In the genomic region with DNA sequence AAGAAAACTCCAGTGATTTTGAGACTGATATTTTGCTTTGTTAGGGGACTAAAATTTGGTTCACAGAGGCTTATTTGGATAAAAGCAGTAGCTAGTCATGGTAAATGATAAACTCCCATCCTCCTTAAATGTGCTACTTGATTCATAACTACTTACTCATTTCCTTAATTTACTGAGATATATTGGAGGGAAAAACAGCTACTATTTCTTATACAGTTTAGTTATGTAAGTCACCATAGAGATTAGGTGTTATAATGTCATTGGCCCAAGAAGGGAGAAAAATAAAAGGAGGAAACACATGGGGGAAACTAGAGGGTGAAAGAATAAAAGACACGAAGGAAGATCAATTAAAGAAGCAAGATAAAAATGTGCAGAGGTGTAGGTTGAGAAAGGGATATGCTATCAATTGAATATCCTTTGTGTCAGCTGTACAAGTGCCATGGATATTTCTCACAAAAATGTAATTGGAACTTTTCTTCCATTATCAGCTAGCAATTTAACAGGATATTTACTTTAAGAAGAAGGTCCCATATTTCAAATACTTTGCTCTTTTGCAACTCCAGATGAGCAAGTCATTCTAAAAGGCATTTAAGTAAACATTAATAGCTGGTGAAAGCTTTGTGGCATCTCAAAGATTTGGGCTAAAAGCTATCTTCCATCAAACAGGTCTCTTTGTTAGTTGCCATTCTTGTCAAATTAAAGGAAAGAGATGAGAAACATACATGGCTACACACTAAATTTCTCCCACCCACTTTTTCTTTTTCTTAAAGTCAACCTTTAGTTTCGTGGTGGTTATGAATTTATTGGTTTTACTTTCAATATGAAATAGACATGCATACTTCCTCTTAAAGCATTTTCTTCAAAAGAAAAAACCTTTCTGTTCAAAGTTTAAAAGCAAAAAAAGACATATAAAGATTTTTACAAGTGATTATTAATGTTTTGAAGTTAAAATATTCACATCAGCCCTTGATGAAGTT, we compare ENCODE assay signal across 10 cellular contexts.
DNase-seq lines count a peak whose midpoint lies in the region; ATAC-seq and TF ChIP-seq lines count a peak whose summit lies in the region.
"Had no signal": no experiment of that assay in that cellular context is flagged by ENCODE, and none has a peak within 500 bp of the region (broad histone marks: within the 10 kb centered on the region; RNA-seq: fewer than 3 reads in every experiment).

No MANE protein-coding gene starts in this region.

- H3K27me3 ChIP-seq in Karpas-422 (ENCODE audit: low read length) = no peaks in the 10 kb centered on the region

- no peak overlapping the region for H3K27ac ChIP-seq in Karpas-422 (ENCODE audit: low read length)

- H4K20me1 ChIP-seq in Karpas-422 (ENCODE audit: insufficient read depth, low read depth, low read length) = no peaks in the 10 kb centered on the region

- no peak overlapping the region for H3K27ac Mint-ChIP-seq in T-helper 17 cell
- H3K27ac Mint-ChIP-seq: activated naive CD4-positive, alpha-beta T cell treated with anti-CD3 and anti-CD28 coated beads, Interleukin-2, amount 50 U/mL, for 72 hours had no signal

- no peak overlapping the region for H3K9ac ChIP-seq in Karpas-422 (ENCODE audit: low read length)

- H3K27me3 Mint-ChIP-seq in T-helper 17 cell = peaks cover 12% of the 10 kb centered on the region

- no peak overlapping the region for H2AFZ ChIP-seq in Karpas-422 (ENCODE audit: low read length)

- DNase-seq in AG09309 (ENCODE audit: low read depth) = peak; percentile 14
- peak; percentile 1 for DNase-seq in GM19238 (ENCODE audit: insufficient read length, low spot score)
- no peak for DNase-seq in T-helper 17 cell
- no peak for DNase-seq in stimulated activated naive CD4-positive, alpha-beta T cell (lab: John Stamatoyannopoulos, UW)
- DNase-seq in middle frontal gyrus (ENCODE audit: extremely low spot score, low spot score) = no peak
- DNase-seq in Karpas-422 = no peak
- DNase-seq in kidney glomerular epithelial cell (lab: John Stamatoyannopoulos, UW) = no peak
- DNase-seq: CD8-positive, alpha-beta memory T cell had no signal

- H3K36me3 ChIP-seq in Karpas-422 (ENCODE audit: insufficient read depth, low read length) = no peaks in the 10 kb centered on the region

- H3K9me3 ChIP-seq in T-helper 17 cell (ENCODE audit: control insufficient read depth, low read length, poor library complexity, severe bottlenecking) = no peaks in the 10 kb centered on the region
- 0 out of 2 replicates have a peak, but pooled peaks cover 3% of the 10 kb centered on the region for H3K9me3 ChIP-seq in Karpas-422 (ENCODE audit: low read length)

- H3K9me2 ChIP-seq in Karpas-422 (replicated peaks; ENCODE audit: insufficient read depth, low read length) = peaks cover 3% of the 10 kb centered on the region; the same call in 1 of the 2 replicates

- H3K4me3 ChIP-seq in AG09309 (ENCODE audit: control insufficient read depth, low read depth, low read length) = no peak overlapping the region
- no peak overlapping the region for H3K4me3 ChIP-seq in Karpas-422 (ENCODE audit: low read length)

- no peak for TF ChIP-seq CTCF in AG09309 (IDR thresholded peaks at IDR 0.05; ENCODE audit: control insufficient read depth, insufficient read depth, low read depth, low read length, missing control alignments)

- H3K36me3 Mint-ChIP-seq in T-helper 17 cell (ENCODE audit: low read depth) = no peaks in the 10 kb centered on the region
- H3K36me3 Mint-ChIP-seq: activated naive CD4-positive, alpha-beta T cell treated with anti-CD3 and anti-CD28 coated beads, Interleukin-2, amount 50 U/mL, for 72 hours; CD8-positive, alpha-beta memory T cell had no signal

- no peaks in the 10 kb centered on the region for H3K79me2 ChIP-seq in Karpas-422 (ENCODE audit: low read length)

- H3K4me1 Mint-ChIP-seq in T-helper 17 cell = peaks cover 5% of the 10 kb centered on the region

- no peaks in the 10 kb centered on the region for H3K4me1 ChIP-seq in Karpas-422 (ENCODE audit: low read length)

- ATAC-seq in HG02970 (IDR thresholded peaks at IDR 0.05; ENCODE audit: low FRiP score, unreplicated experiment) = peak; percentile 90
- no peak for ATAC-seq in T-helper 17 cell

- peak overlapping the region; percentile 53 for H3K4me3 Mint-ChIP-seq in T-helper 17 cell

- no peak overlapping the region for H3K4me2 ChIP-seq in Karpas-422 (ENCODE audit: low read depth, low read length, poor library complexity, severe bottlenecking)

Comparison
In these comparisons a context has a peak if more than half of its experiments do, and no peak if none do; other contexts are left out.
1. DNase-seq: peak in AG09309 (single experiment) and GM19238 (single experiment); none in T-helper 17 cell (0 of 3), stimulated activated naive CD4-positive, alpha-beta T cell (0 of 6), middle frontal gyrus (single experiment), Karpas-422 (single experiment) and kidney glomerular epithelial cell (single experiment).